8 cellular contexts compared by ENCODE assay signal in genomic region chr6:149717588-149718458, GRCh38. TPM values are rescaled to one million over a fixed set of nuclear protein-coding genes. Genes with fewer than 3 reads are reported as not detected.
A peak's percentile ranks its signal among the peaks of the same experiment; 100 is the strongest.
DNase-seq lines count a peak whose midpoint lies in the region; ATAC-seq, FAIRE-seq and TF ChIP-seq lines count a peak whose summit lies in the region.

Gene LATS1, minus strand, starts transcription at chr6:149718101. Its CDS starts 15,975 bp downstream, at chr6:149702126.

- H3K27me3 ChIP-seq in HepG2 (ENCODE audit: control insufficient read depth in 1 of 2, insufficient read depth in 2 of 2, low read length in 2 of 2): no peaks in the 10 kb centered on the region; a peak in 1 of 5 replicates

- H3K27ac ChIP-seq in C4-2B: peak within 1 kb of the TSS; percentile 94
- H3K27ac ChIP-seq in HepG2 (ENCODE audit: extremely low read length, insufficient read depth, low read length): peak within 1 kb of the TSS; percentile 97

- peaks cover 0 to 4% of the 10 kb centered on the region in 2 experiments; a peak in 1 of 5 replicates for H3K36me3 ChIP-seq in HepG2 (replicated peaks in 1 of 2; ENCODE audit: control insufficient read depth in 1 of 2, insufficient read depth in 2 of 2, low read length in 2 of 2)

- no peaks in the 10 kb centered on the region for H3K27me3 Mint-ChIP-seq in dendritic cell treated with granulocyte-macrophage colony-stimulating factor and Interleukin-4, amounts not matched to agents 40 ng/mL and 50 ng/mL, for 4 days

- H3K36me3 Mint-ChIP-seq in dendritic cell treated with granulocyte-macrophage colony-stimulating factor and Interleukin-4, amounts not matched to agents 40 ng/mL and 50 ng/mL, for 4 days (ENCODE audit: low read depth): peaks cover 14% of the 10 kb centered on the region

- peaks cover 13% of the 10 kb centered on the region for H3K4me1 Mint-ChIP-seq in dendritic cell treated with granulocyte-macrophage colony-stimulating factor and Interleukin-4, amounts not matched to agents 40 ng/mL and 50 ng/mL, for 4 days (ENCODE audit: low read depth)

- TF ChIP-seq EP300 in HepG2 (IDR thresholded peaks at IDR 0.05; ENCODE audit: low read depth in 2 of 2, low read length in 2 of 2): peak in 1 of 2 experiments; percentile 51; a peak in 1 of 4 replicates
- peak; percentile 39; the same call in 1 of the 2 replicates for TF ChIP-seq EP300 in HepG2 (CRISPR knock-in tag; IDR thresholded peaks at IDR 0.05; ENCODE audit: borderline replicate concordance)

- peak within 1 kb of the TSS; percentile 88 for H2AFZ ChIP-seq in HepG2 (ENCODE audit: low read length)

- H3K4me3 ChIP-seq in HepG2 (replicated peaks in 1 of 3; ENCODE audit: insufficient read depth in 1 of 3, low read depth in 2 of 3, low read length in 3 of 3): peak within 1 kb of the TSS; percentile 79 to 97 (median 96)

- 3% methylated on average over 35 of the region's 82 CpGs for WGBS in HepG2 (ENCODE audit: low lambda C conversion rate)

- H3K9me3 Mint-ChIP-seq in dendritic cell treated with granulocyte-macrophage colony-stimulating factor and Interleukin-4, amounts not matched to agents 40 ng/mL and 50 ng/mL, for 4 days: no peaks in the 10 kb centered on the region

- no peak for FAIRE-seq in HepG2 (lab: Jason Lieb, UNC)

- BruUV-seq in HepG2 (replicated peaks; lab: Mats Ljungman, UMichigan): no TSS peak

- ATAC-seq in GM19372 (IDR thresholded peaks at IDR 0.05; ENCODE audit: low read depth, unreplicated experiment) (peak; percentile 83), HG03521 (IDR thresholded peaks at IDR 0.05; ENCODE audit: unreplicated experiment) (peak; percentile 86), HepG2 (peak; percentile 94)

- TF ChIP-seq CTCF in C4-2B (conservative IDR thresholded peaks at IDR 0.05) (no peak), HepG2 (CRISPR knock-in tag; IDR thresholded peaks at IDR 0.05) (peak; percentile 29; the same call in 1 of the 2 replicates)

- H3K4me1 ChIP-seq in HepG2 (ENCODE audit: insufficient read depth, low read length): peaks cover 23% of the 10 kb centered on the region

- H3K9ac ChIP-seq in HepG2 (ENCODE audit: insufficient read depth, low read depth, low read length): peak within 1 kb of the TSS; percentile 100

- DNase-seq in NCI-H748 treated with DMSO at 0.1 percent for 48 hours (lab: John Stamatoyannopoulos, UW) (peak; percentile 55), HepG2 (ENCODE audit: low spot score) (peak; percentile 81)
- DNase-seq in activated CD4-positive, alpha-beta T cell treated with anti-CD3 and anti-CD28 coated beads, Interleukin-2, amount 50 U/mL, for 24 hours (ENCODE audit: low read depth in 1 of 2, low spot score in 1 of 2): peak; percentile 84 to 89
- peak; percentile 92 for DNase-seq in stimulated activated CD4-positive, alpha-beta T cell treated with anti-CD3 and anti-CD28 coated beads, Interleukin-4, amount 100 ng/mL, for 1 hour

- POLR2A ChIA-PET in HepG2 (lab: Yijun Ruan, JAX): interaction anchor here (0.7 to 3.7 kb wide), 21 partner anchors 8 to 207 kb away, joined by 3 to 77 read pairs (median 5); partner anchors contain the start of genes GINM1, KATNA1, NUP43 and PCMT1

- in situ Hi-C loops in HepG2 (cut with HindIII; ENCODE audit: extremely low pct_ligation_motif_present, low pct_unique_long_range_greater_than_20kb): loop anchor here (10.0 kb wide), 1 partner anchor 153 kb away; the partner anchor contains the start of gene GINM1

- H3K4me3 Mint-ChIP-seq in dendritic cell treated with granulocyte-macrophage colony-stimulating factor and Interleukin-4, amounts not matched to agents 40 ng/mL and 50 ng/mL, for 4 days: peak within 1 kb of the TSS; percentile 99

- peak; percentile 95 to 99 for TF ChIP-seq POLR2A in HepG2 (IDR thresholded peaks at IDR 0.05; ENCODE audit: insufficient read depth in 1 of 2, low read depth in 2 of 2, low read length in 2 of 2)

- H3K9me3 ChIP-seq in HepG2 (ENCODE audit: low read length): no peaks in the 10 kb centered on the region

- intact Hi-C loops in dendritic cell treated with granulocyte-macrophage colony-stimulating factor and Interleukin-4, amounts not matched to agents 40 ng/mL and 50 ng/mL, for 4 days (cut with micrococcal nuclease): loop anchor here (1.0 to 5.0 kb wide), 3 partner anchors 10 to 151 kb away; partner anchors contain the start of gene GINM1
- intact Hi-C loops in HepG2 (cut with micrococcal nuclease; ENCODE audit: unreplicated experiment): loop anchor here (5.0 kb wide), 1 partner anchor 151 kb away; the partner anchor contains the start of gene GINM1

- peak within 1 kb of the TSS; percentile 84 for H3K4me2 ChIP-seq in HepG2 (ENCODE audit: low read depth, low read length)

- peak; percentile 63 for TF ChIP-seq RAD21 in HepG2 (CRISPR knock-in tag; IDR thresholded peaks at IDR 0.05)

- peak within 1 kb of the TSS; percentile 97 for H3K27ac Mint-ChIP-seq in dendritic cell treated with granulocyte-macrophage colony-stimulating factor and Interleukin-4, amounts not matched to agents 40 ng/mL and 50 ng/mL, for 4 days

- H4K20me1 ChIP-seq in HepG2 (ENCODE audit: insufficient read depth, low read length): peaks cover 18% of the 10 kb centered on the region

- peaks cover 53% of the 10 kb centered on the region for H3K79me2 ChIP-seq in HepG2 (ENCODE audit: insufficient read depth, low read length)

- CTCF ChIA-PET in HepG2 (lab: Yijun Ruan, JAX; ENCODE audit: low intra/inter-chr PET ratio, low total read pairs): no interaction called here

TF ChIP-seq in HepG2, 621 proteins besides CTCF, POLR2A, EP300 and RAD21 (continues in another document):
- TF ChIP-seq ZBTB7B (CRISPR knock-in tag; IDR thresholded peaks at IDR 0.05) (peak; percentile 94), ZNF609 (CRISPR knock-in tag; IDR thresholded peaks at IDR 0.05; ENCODE audit: borderline replicate concordance) (peak; percentile 76), MBNL3 (CRISPR knock-in tag; conservative IDR thresholded peaks at IDR 0.05) (no peak), ZNF713 (CRISPR knock-in tag; IDR thresholded peaks at IDR 0.05) (no peak), NPAS2 (CRISPR knock-in tag; IDR thresholded peaks at IDR 0.05; ENCODE audit: borderline replicate concordance) (no peak), ATRX (CRISPR knock-in tag; IDR thresholded peaks at IDR 0.05; ENCODE audit: borderline replicate concordance) (no peak), MYNN (CRISPR knock-in tag; IDR thresholded peaks at IDR 0.05; ENCODE audit: low read depth) (peak; percentile 55; the same call in 1 of the 2 replicates), ZNF607 (CRISPR knock-in tag; IDR thresholded peaks at IDR 0.05; ENCODE audit: borderline replicate concordance) (peak; percentile 94), ZNF234 (CRISPR knock-in tag; conservative IDR thresholded peaks at IDR 0.05) (no peak; the same call in 1 of the 2 replicates)

RNA-seq across cellular contexts. Expression of gene LATS1, which starts in this region (rescaled TPM):
- total RNA-seq in HepG2 (2016; rRNA removed; fragmentation: Illumina TruSeq; extraction: Trizol): 12.6 and 16.4 TPM in 2 replicates
- total RNA-seq in HepG2 (2016; cell fraction: cytosol; rRNA removed; fragmentation: Illumina TruSeq; extraction: Trizol; ENCODE audit: low read depth): 8.1 and 10.9 TPM in 2 replicates
- 12.6 and 15.5 TPM in 2 replicates for total RNA-seq in HepG2 (2016; cell fraction: insoluble cytoplasmic fraction; rRNA removed; fragmentation: Illumina TruSeq; extraction: Trizol)
- total RNA-seq in HepG2 (2016; cell fraction: membrane; rRNA removed; fragmentation: Illumina TruSeq; extraction: Trizol): 11.0 and 12.1 TPM in 2 replicates
- 16.5 and 18.6 TPM in 2 replicates for total RNA-seq in HepG2 (2016; cell fraction: nucleus; rRNA removed; fragmentation: Illumina TruSeq; extraction: Trizol)
- polyA plus RNA-seq in HepG2 (2011; rRNA removed): 9.9 TPM in 2 replicates
- 6.1 and 8.1 TPM in 2 replicates for polyA plus RNA-seq in HepG2 (2011; cell fraction: cytosol; rRNA removed)
- 11.4 and 11.9 TPM in 2 replicates for polyA plus RNA-seq in HepG2 (2011; cell fraction: nucleus; rRNA removed)
- 11.4 and 11.7 TPM in 2 replicates for polyA plus RNA-seq in HepG2 (2012)
- 0.65 and 0.83 TPM in 2 replicates for polyA plus RNA-seq in HepG2 (2016; cell fraction: cytosol; fragmentation: Illumina TruSeq; extraction: Trizol; ENCODE audit: low read depth)
- 11.7 and 12.4 TPM in 2 replicates for polyA plus RNA-seq in HepG2 (2016; cell fraction: insoluble cytoplasmic fraction; fragmentation: Illumina TruSeq; extraction: Trizol; ENCODE audit: low read depth)
- 2.1 and 2.4 TPM in 2 replicates for polyA plus RNA-seq in HepG2 (2016; cell fraction: membrane; fragmentation: Illumina TruSeq; extraction: Trizol; ENCODE audit: low read depth)
- 19.1 and 22.3 TPM in 2 replicates for polyA plus RNA-seq in HepG2 (2016; cell fraction: nucleus; fragmentation: Illumina TruSeq; extraction: Trizol; ENCODE audit: insufficient read depth, low read depth)
- polyA minus RNA-seq in HepG2 (2011; rRNA and poly(A)+ RNA removed; ENCODE audit: low replicate concordance): 15.2 and 18.5 TPM in 2 replicates
- polyA minus RNA-seq in HepG2 (2011; cell fraction: cytosol; rRNA and poly(A)+ RNA removed): 17.5 and 19.1 TPM in 2 replicates
- 46.6 and 53.5 TPM in 2 replicates for polyA minus RNA-seq in HepG2 (2011; cell fraction: nucleus; rRNA and poly(A)+ RNA removed)

Comparison
In these comparisons a context has a peak if more than half of its experiments do, and no peak if none do; other contexts are left out.
1. Peak in every context shown above with its lines: DNase-seq, ATAC-seq, H3K4me3 ChIP-seq and H3K27ac ChIP-seq.